1 cellular context compared by ENCODE assay signal in the genomic region with DNA sequence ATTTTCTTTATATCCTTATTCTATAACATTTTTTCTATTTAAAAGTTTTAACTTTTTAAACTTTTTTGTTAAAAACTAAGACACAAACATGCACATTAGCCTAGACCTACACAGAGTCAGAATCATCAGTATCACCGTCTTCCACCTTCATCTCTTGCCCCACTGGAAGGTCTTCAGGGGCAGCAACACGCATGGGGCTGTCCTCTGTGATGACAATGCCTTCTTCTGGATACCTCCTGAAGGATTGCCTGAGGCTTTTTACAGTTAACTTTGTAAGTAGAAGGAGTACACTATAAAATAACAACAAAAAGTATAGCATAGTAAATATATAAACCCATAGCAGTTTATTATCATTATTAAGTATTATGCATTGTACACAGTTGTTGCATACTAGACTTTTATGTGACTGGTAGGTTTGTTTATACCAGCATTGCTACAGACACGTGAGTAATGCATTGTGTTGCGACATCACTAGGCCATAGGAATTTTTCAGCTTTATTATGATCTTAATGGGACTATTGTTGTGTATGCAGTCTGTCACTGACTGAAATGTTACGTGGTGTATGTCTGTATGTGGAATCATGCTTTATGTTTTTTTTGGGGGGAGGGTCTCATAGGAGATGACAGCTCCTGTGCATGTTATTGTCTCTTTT.
TF ChIP-seq lines count a peak whose summit lies in the region.

No MANE protein-coding gene starts in this region.

TF ChIP-seq in HepG2, 621 proteins besides CTCF, POLR2A, EP300 and RAD21 (continued from another document):
- TF ChIP-seq SOX6 (IDR thresholded peaks at IDR 0.05), result no peak
- TF ChIP-seq SOX6 (CRISPR knock-in tag; IDR thresholded peaks at IDR 0.05), result peak; percentile 41; the same call in 1 of the 2 replicates
- TF ChIP-seq SOX5 (CRISPR knock-in tag; IDR thresholded peaks at IDR 0.05; ENCODE audit: borderline replicate concordance), result peak; percentile 64
- TF ChIP-seq POLR2G (IDR thresholded peaks at IDR 0.05; ENCODE audit: low read depth, low read length), result no peak
- peak; percentile 57; the same call in 1 of the 2 replicates for TF ChIP-seq FOSL2 (CRISPR knock-in tag; IDR thresholded peaks at IDR 0.05)
